Comparison of ENCODE assay signal across 25 cellular contexts in the genomic region with DNA sequence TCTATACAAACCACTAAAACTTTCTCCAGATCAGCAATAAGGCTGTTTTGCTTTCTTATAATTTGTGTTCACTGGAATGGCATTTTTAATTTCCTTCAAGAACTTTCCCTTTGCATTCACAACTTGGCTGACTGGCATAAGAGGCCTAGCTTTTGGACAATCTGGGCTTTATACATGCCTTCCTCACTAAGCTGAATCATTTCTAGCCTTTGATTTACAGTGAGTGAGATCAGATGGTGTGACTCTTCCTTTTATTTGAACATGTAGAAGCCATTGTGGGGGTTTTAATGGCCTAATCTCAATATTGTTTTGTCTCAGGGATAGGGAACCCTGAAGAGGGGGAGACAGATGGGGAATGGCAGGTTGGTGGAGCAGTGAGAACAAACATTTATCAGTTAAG.
A peak's percentile ranks its signal among the peaks of the same experiment; 100 is the strongest.
DNase-seq lines count a peak whose midpoint lies in the region; ATAC-seq and TF ChIP-seq lines count a peak whose summit lies in the region.
"Had no signal": no experiment of that assay in that cellular context is flagged by ENCODE, and none has a peak within 500 bp of the region (broad histone marks: within the 10 kb centered on the region; RNA-seq: fewer than 3 reads in every experiment).

No MANE protein-coding gene starts in this region.

- no peaks in the 10 kb centered on the region for H3K9me2 ChIP-seq in DOHH2 (replicated peaks; ENCODE audit: control insufficient read depth, low read length)

- no peak for DNase-seq in activated CD4-positive, CD25-positive, alpha-beta regulatory T cell (lab: John Stamatoyannopoulos, UW)
- DNase-seq in memory B cell (ENCODE audit: low spot score in 2 of 2) (no peak), esophagus squamous epithelium (lab: John Stamatoyannopoulos, UW) (no peak), Kasumi-1 (lab: John Stamatoyannopoulos, UW) (no peak), NCI-H748 treated with DMSO at 0.1 percent for 48 hours (lab: John Stamatoyannopoulos, UW) (no peak)
- DNase-seq: activated CD4-positive, alpha-beta T cell treated with anti-CD3 and anti-CD28 coated beads for 48 hours; brain microvascular endothelial cell; COR-L47; DND-41; effector memory CD4-positive, alpha-beta T cell; NCI-H1048; NCI-H187 treated with DMSO at 0.1 percent for 48 hours; NCI-H2227 treated with DMSO at 0.1 percent for 48 hours; occipital lobe; PC-3; SHP77; small intestine; stimulated activated naive CD4-positive, alpha-beta T cell; SW 1271; thyroid gland had no signal

- TF ChIP-seq CTCF in DOHH2 (IDR thresholded peaks at IDR 0.05; ENCODE audit: low read depth, low read length, poor library complexity, severe bottlenecking) (no peak), esophagus squamous epithelium (IDR thresholded peaks at IDR 0.05) (no peak)

- ATAC-seq in activated CD4-positive, CD25-positive, alpha-beta regulatory T cell treated with anti-CD3 and anti-CD28 coated beads, Interleukin-2, amount 50 U/mL, for 24 hours = peak; percentile 39
- peak; percentile 60 for ATAC-seq in activated T-helper 17 cell treated with anti-CD3 and anti-CD28 coated beads, Interleukin-2, amount 50 U/mL, for 72 hours (replicated peaks)
- ATAC-seq in memory B cell (ENCODE audit: low read depth) = no peak
- ATAC-seq: PC-3 had no signal

- H3K9me3 ChIP-seq in DOHH2 (ENCODE audit: control insufficient read depth, insufficient read depth, low read length) (peaks cover 19% of the 10 kb centered on the region; the same call in 1 of the 2 replicates), esophagus squamous epithelium (peaks cover 0 to 12% (median 9%) of the 10 kb centered on the region in 3 donors)
- H3K9me3 ChIP-seq: thyroid gland had no signal

- peak overlapping the region; percentile 99 for H3K27ac ChIP-seq in DOHH2 (ENCODE audit: low read depth, low read length)
- no peak overlapping the region for H3K27ac ChIP-seq in esophagus squamous epithelium
- H3K27ac ChIP-seq: 22Rv1, brain microvascular endothelial cell, thyroid gland had no signal

- H3K27ac Mint-ChIP-seq in activated T-helper 17 cell treated with anti-CD3 and anti-CD28 coated beads, Interleukin-2, amount 50 U/mL, for 72 hours = peak overlapping the region; percentile 37
- peak overlapping the region; percentile 46 for H3K27ac Mint-ChIP-seq in memory B cell

- intact Hi-C loops in esophagus squamous epithelium (cut with DNase I) = no loop called here

- peaks cover 11% of the 10 kb centered on the region for H3K36me3 Mint-ChIP-seq in activated T-helper 17 cell treated with anti-CD3 and anti-CD28 coated beads, Interleukin-2, amount 50 U/mL, for 72 hours (ENCODE audit: low read depth)
- peaks cover 11% of the 10 kb centered on the region for H3K36me3 Mint-ChIP-seq in memory B cell

- H3K4me1 ChIP-seq in DOHH2 (ENCODE audit: control insufficient read depth, low read length) (peaks cover 99% of the 10 kb centered on the region), esophagus squamous epithelium (peaks cover 0 to 69% (median 27%) of the 10 kb centered on the region in 3 donors)

- peaks cover 66% of the 10 kb centered on the region for H3K4me1 Mint-ChIP-seq in activated T-helper 17 cell treated with anti-CD3 and anti-CD28 coated beads, Interleukin-2, amount 50 U/mL, for 72 hours
- peaks cover 69% of the 10 kb centered on the region for H3K4me1 Mint-ChIP-seq in memory B cell

- peaks cover 6% of the 10 kb centered on the region for H3K9me3 Mint-ChIP-seq in activated T-helper 17 cell treated with anti-CD3 and anti-CD28 coated beads, Interleukin-2, amount 50 U/mL, for 72 hours
- H3K9me3 Mint-ChIP-seq in memory B cell = peaks cover 11% of the 10 kb centered on the region

- peak overlapping the region; percentile 93 for H3K4me2 ChIP-seq in DOHH2 (ENCODE audit: low read length)

- peaks cover 74% of the 10 kb centered on the region for H3K36me3 ChIP-seq in DOHH2 (ENCODE audit: control insufficient read depth, low read length)
- H3K36me3 ChIP-seq in esophagus squamous epithelium = no peaks in the 10 kb centered on the region
- H3K36me3 ChIP-seq: brain microvascular endothelial cell, thyroid gland had no signal

- no peaks in the 10 kb centered on the region for H4K20me1 ChIP-seq in DOHH2 (ENCODE audit: control insufficient read depth, insufficient read depth, low read depth, low read length)

- H3F3A ChIP-seq in DOHH2 (ENCODE audit: control insufficient read depth, insufficient read depth) = peaks cover 61% of the 10 kb centered on the region

- H3K27me3 ChIP-seq in DOHH2 (ENCODE audit: control insufficient read depth, low read length) (no peaks in the 10 kb centered on the region), esophagus squamous epithelium (no peaks in the 10 kb centered on the region)
- H3K27me3 ChIP-seq: brain microvascular endothelial cell, thyroid gland had no signal

- H3K27me3 Mint-ChIP-seq in activated T-helper 17 cell treated with anti-CD3 and anti-CD28 coated beads, Interleukin-2, amount 50 U/mL, for 72 hours = no peaks in the 10 kb centered on the region
- H3K27me3 Mint-ChIP-seq in memory B cell = no peaks in the 10 kb centered on the region

- no peak for TF ChIP-seq POLR2A in esophagus squamous epithelium (IDR thresholded peaks at IDR 0.05)

- peak overlapping the region; percentile 14 for H3K4me3 Mint-ChIP-seq in activated T-helper 17 cell treated with anti-CD3 and anti-CD28 coated beads, Interleukin-2, amount 50 U/mL, for 72 hours
- no peak overlapping the region for H3K4me3 Mint-ChIP-seq in memory B cell

- H3K4me3 ChIP-seq in DOHH2 (ENCODE audit: low read length) (peak overlapping the region; percentile 65; the same call in 1 of the 2 replicates), esophagus squamous epithelium (no peak overlapping the region)
- H3K4me3 ChIP-seq: lung, thyroid gland had no signal

- H3K79me2 ChIP-seq in DOHH2 (ENCODE audit: control insufficient read depth, low read length) = peaks cover 97% of the 10 kb centered on the region
